ENCODE assay signal across 8 cellular contexts in genomic region chr19:43784251-43784980, GRCh38. TPM values are rescaled to one million over a fixed set of nuclear protein-coding genes. Genes with fewer than 3 reads are reported as not detected.
DNase-seq lines count a peak whose midpoint lies in the region; ATAC-seq lines count a peak whose summit lies in the region.

No MANE protein-coding gene starts in this region.

- peak; percentile 25 to 29 for ATAC-seq in activated CD4-positive, CD25-positive, alpha-beta regulatory T cell treated with anti-CD3 and anti-CD28 coated beads, Interleukin-2, amount 50 U/mL, for 24 hours
- ATAC-seq in HG03280 (IDR thresholded peaks at IDR 0.05; ENCODE audit: unreplicated experiment), result no peak

- DNase-seq in AG08395 (ENCODE audit: low spot score) (peak; percentile 88), HT-29 (ENCODE audit: low spot score) (peak; percentile 57), dermis blood vessel endothelial cell (peak; percentile 84), pulmonary artery endothelial cell (ENCODE audit: low read depth, low spot score) (peak; percentile 45), COLO668 (lab: John Stamatoyannopoulos, UW; ENCODE audit: unreplicated experiment) (no peak), NCI-H1048 (lab: John Stamatoyannopoulos, UW) (no peak)

RNA-seq across cellular contexts. Expression of gene KCNN4, which starts 3.6 kb away (rescaled TPM):
- 0.44 TPM in 1 of 2 replicates, not detected in the other for total RNA-seq in HT-29 (2014; rRNA removed; shearing (Covaris generic))
- 0.09 and 0.51 TPM in 2 replicates for total RNA-seq in dermis blood vessel endothelial cell
- 0.46 and 0.49 TPM in 2 replicates for total RNA-seq in pulmonary artery endothelial cell

RNA-seq across cellular contexts. Expression of gene LYPD5, which starts 17.8 kb away (rescaled TPM):
- total RNA-seq in HT-29 (2014; rRNA removed; shearing (Covaris generic)), result 0.05 and 0.23 TPM in 2 replicates
- total RNA-seq in dermis blood vessel endothelial cell (0.09 and 0.17 TPM in 2 replicates), pulmonary artery endothelial cell (0.39 and 0.53 TPM in 2 replicates)

RNA-seq across cellular contexts. Expression of gene SMG9, which starts 29.7 kb away (rescaled TPM):
- total RNA-seq in HT-29 (2014; rRNA removed; shearing (Covaris generic)), result 89.4 and 99.7 TPM in 2 replicates
- total RNA-seq in dermis blood vessel endothelial cell (8.8 and 9.0 TPM in 2 replicates), pulmonary artery endothelial cell (5.9 and 10.4 TPM in 2 replicates)

RNA-seq across cellular contexts. Expression of gene ZNF283, which starts 42.7 kb away (rescaled TPM):
- total RNA-seq in HT-29 (2014; rRNA removed; shearing (Covaris generic)), result 5.1 and 10.9 TPM in 2 replicates
- total RNA-seq in dermis blood vessel endothelial cell (10.9 and 11.1 TPM in 2 replicates), pulmonary artery endothelial cell (7.9 and 13.0 TPM in 2 replicates)

Comparison
In these comparisons a context has a peak if more than half of its experiments do, and no peak if none do; other contexts are left out.
1. DNase-seq: peak in AG08395 (single experiment), HT-29 (single experiment), dermis blood vessel endothelial cell (single experiment) and pulmonary artery endothelial cell (single experiment); none in COLO668 (single experiment) and NCI-H1048 (single experiment).